ENCODE assay signal across 9 cellular contexts in the genomic region with DNA sequence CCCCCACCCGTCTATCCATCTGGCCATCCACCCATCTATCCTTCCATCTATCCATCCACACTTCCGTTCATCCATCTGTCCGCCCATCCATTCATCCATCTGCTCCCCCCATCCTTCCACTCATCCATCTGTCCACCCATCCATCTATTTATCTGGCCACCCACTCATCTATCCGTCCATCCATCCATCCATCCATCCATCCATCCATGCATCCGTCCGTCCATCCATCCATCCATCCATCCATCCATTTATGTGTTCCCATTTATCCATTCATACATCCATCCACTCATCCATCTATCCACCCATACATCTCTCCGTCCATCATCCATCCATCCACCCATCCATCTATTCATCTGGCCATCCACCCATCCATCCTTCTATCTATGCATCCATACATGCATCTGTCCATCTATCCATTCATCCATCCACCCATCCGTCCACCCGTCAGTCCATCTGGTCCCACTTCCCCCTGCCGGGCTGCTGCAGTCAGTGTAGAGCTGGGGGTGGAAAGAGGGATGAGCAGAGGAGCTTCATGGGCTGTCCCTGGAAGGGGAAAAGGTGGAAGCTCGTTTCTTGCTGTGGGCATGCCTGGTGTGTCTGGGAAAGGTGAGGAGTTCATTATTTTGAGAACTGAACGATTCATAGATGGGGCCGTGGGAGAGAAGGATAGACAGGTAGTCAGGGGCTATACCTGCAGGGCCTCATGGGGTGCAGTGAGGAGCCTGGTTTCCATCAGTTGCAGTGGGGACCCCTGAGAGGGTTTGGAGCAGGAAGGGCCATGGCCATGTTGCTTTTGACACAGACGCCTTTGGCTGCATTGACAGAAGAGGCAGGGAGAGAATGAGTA. TPM values are rescaled to one million over a fixed set of nuclear protein-coding genes. Genes with fewer than 3 reads are reported as not detected.
DNase-seq lines count a peak whose midpoint lies in the region; ATAC-seq and TF ChIP-seq lines count a peak whose summit lies in the region.
"Had no signal": no experiment of that assay in that cellular context is flagged by ENCODE, and none has a peak within 500 bp of the region (broad histone marks: within the 10 kb centered on the region; RNA-seq: fewer than 3 reads in every experiment).

No MANE protein-coding gene starts in this region.

- peaks cover 20 to 42% (median 31%) of the 10 kb centered on the region in 7 donors for H3K4me1 Mint-ChIP-seq in naive thymus-derived CD4-positive, alpha-beta T cell

- H3K36me3 Mint-ChIP-seq in naive thymus-derived CD4-positive, alpha-beta T cell = peaks cover 0 to 3% (median 0%) of the 10 kb centered on the region in 5 donors

- peaks cover 6% of the 10 kb centered on the region for H3K79me2 ChIP-seq in ACC112 (ENCODE audit: control insufficient read depth, insufficient read depth, low read length, unreplicated experiment)

- H3K9me3 ChIP-seq in HUES64 (ENCODE audit: insufficient read depth, low read depth, low read length) = no peaks in the 10 kb centered on the region
- no peaks in the 10 kb centered on the region for H3K9me3 ChIP-seq in naive thymus-derived CD4-positive, alpha-beta T cell (ENCODE audit: control insufficient read depth in 2 of 3, low read length in 3 of 3)

- no peak overlapping the region for H2AFZ ChIP-seq in ACC112 (ENCODE audit: low read length, unreplicated experiment)

- no peak for ATAC-seq in naive thymus-derived CD4-positive, alpha-beta T cell
- no peak for ATAC-seq in sciatic nerve

- no peaks in the 10 kb centered on the region for H3K36me3 ChIP-seq in ACC112 (ENCODE audit: insufficient read depth, low read length)
- H3K36me3 ChIP-seq in HUES64 (ENCODE audit: insufficient read depth, low read length) = no peaks in the 10 kb centered on the region
- H3K36me3 ChIP-seq in naive thymus-derived CD4-positive, alpha-beta T cell (ENCODE audit: control insufficient read depth in 2 of 3, insufficient read depth in 3 of 3, low read length in 3 of 3) = peaks cover 0 to 13% (median 0%) of the 10 kb centered on the region in 3 experiments

- peak overlapping the region; percentile 93 for H3K4me3 ChIP-seq in ACC112 (ENCODE audit: low read depth, low read length)
- H3K4me3 ChIP-seq in HUES64 (ENCODE audit: low read length) = peak overlapping the region; percentile 77
- H3K4me3 ChIP-seq in choroid plexus epithelial cell (ENCODE audit: low read depth, low read length) = peak overlapping the region; percentile 92
- peak overlapping the region; percentile 100 for H3K4me3 ChIP-seq in naive thymus-derived CD4-positive, alpha-beta T cell (ENCODE audit: low read length)

- CTCF ChIA-PET in naive thymus-derived CD4-positive, alpha-beta T cell (lab: Charles Lee) = no interaction called here

- intact Hi-C loops in naive thymus-derived CD4-positive, alpha-beta T cell (cut with micrococcal nuclease) = loop anchor here (5.0 to 10.0 kb wide), 6 partner anchors 433 to 1853 kb away; a partner anchor contains a TSS
- intact Hi-C loops in sciatic nerve (cut with DNase I) = no loop called here

- peak overlapping the region; percentile 43 to 95 (median 85) for H3K27ac Mint-ChIP-seq in naive thymus-derived CD4-positive, alpha-beta T cell

- H3K27ac ChIP-seq in ACC112 (ENCODE audit: low read depth, low read length) (no peak overlapping the region), HUES64 (ENCODE audit: low read depth, low read length) (no peak overlapping the region)
- peak overlapping the region; percentile 98 for H3K27ac ChIP-seq in naive thymus-derived CD4-positive, alpha-beta T cell (ENCODE audit: low read depth, low read length)

- peak overlapping the region; percentile 52 for H3K9ac ChIP-seq in HUES64 (ENCODE audit: low read depth, low read length)

- H3K4me1 ChIP-seq in ACC112 (ENCODE audit: control insufficient read depth, insufficient read depth, low read length, unreplicated experiment) (no peaks in the 10 kb centered on the region), HUES64 (ENCODE audit: insufficient read depth, low read length) (no peaks in the 10 kb centered on the region)
- H3K4me1 ChIP-seq in naive thymus-derived CD4-positive, alpha-beta T cell (ENCODE audit: control insufficient read depth in 2 of 2, insufficient read depth in 2 of 2, low read length in 2 of 2) = peaks cover 8 to 22% of the 10 kb centered on the region in 2 donors

- peak overlapping the region; percentile 56 to 96 (median 86) for H3K4me3 Mint-ChIP-seq in naive thymus-derived CD4-positive, alpha-beta T cell

- H3K27me3 Mint-ChIP-seq in naive thymus-derived CD4-positive, alpha-beta T cell = peaks cover 0 to 18% (median 0%) of the 10 kb centered on the region in 5 donors

- no peaks in the 10 kb centered on the region for H3K27me3 ChIP-seq in ACC112 (ENCODE audit: insufficient read depth, low read length)
- no peaks in the 10 kb centered on the region for H3K27me3 ChIP-seq in HUES64 (ENCODE audit: insufficient read depth, low read length)
- no peaks in the 10 kb centered on the region for H3K27me3 ChIP-seq in naive thymus-derived CD4-positive, alpha-beta T cell (ENCODE audit: control insufficient read depth in 2 of 2, insufficient read depth in 2 of 2, low read length in 2 of 2)

- H3K9me3 Mint-ChIP-seq in naive thymus-derived CD4-positive, alpha-beta T cell = peaks cover 0 to 4% (median 0%) of the 10 kb centered on the region in 11 donors

- POLR2A ChIA-PET in naive thymus-derived CD4-positive, alpha-beta T cell (lab: Charles Lee) = interaction anchor here (1.0 kb wide), 1 partner anchor 10 kb away, joined by 3 read pairs; no protein-coding TSS in a partner anchor

- TF ChIP-seq CTCF in choroid plexus epithelial cell (conservative IDR thresholded peaks at IDR 0.05; ENCODE audit: low read depth, low read length) = no peak

- WGBS in HUES64 = 87% methylated on average over 14 of the region's 14 CpGs

- DNase-seq in choroid plexus epithelial cell (ENCODE audit: low read depth) (no peak), HuH-7 (ENCODE audit: low spot score) (no peak), DMS114 treated with DMSO at 0.1 percent for 48 hours (lab: John Stamatoyannopoulos, UW; ENCODE audit: unreplicated experiment) (no peak), NCI-H345 (lab: John Stamatoyannopoulos, UW) (no peak), sciatic nerve (ENCODE audit: low spot score) (no peak)
- DNase-seq in naive thymus-derived CD4-positive, alpha-beta T cell = no peak

RNA-seq across cellular contexts. Expression of a gene that starts 0.8 kb away (rescaled TPM):
- polyA plus RNA-seq in HUES64 (2013, experiment 1 of 2) = 6.0 TPM
- 14.4 TPM for polyA plus RNA-seq in HUES64 (2013, experiment 2 of 2)
- 1 to 10 TPM; 2.8 to 5.2 (median 3.6) TPM for total RNA-seq in naive thymus-derived CD4-positive, alpha-beta T cell
- 1 to 10 TPM; 8.4 to 9.6 TPM for polyA plus RNA-seq in naive thymus-derived CD4-positive, alpha-beta T cell
- 3.7 TPM for total RNA-seq in sciatic nerve

RNA-seq across cellular contexts. Expression of a gene that starts 1.4 kb away (rescaled TPM):
- polyA plus RNA-seq in HUES64 (2013, experiment 1 of 2) = 15.2 TPM
- 17.6 TPM for polyA plus RNA-seq in HUES64 (2013, experiment 2 of 2)
- total RNA-seq in naive thymus-derived CD4-positive, alpha-beta T cell = 10 to 100 TPM; 26.1 to 49.3 (median 38.4) TPM
- polyA plus RNA-seq in naive thymus-derived CD4-positive, alpha-beta T cell = 100 to 1,000 TPM in 1 of 2 donors, 10 to 100 TPM in 1; 76.8 to 109 TPM
- 35.9 TPM for total RNA-seq in sciatic nerve

RNA-seq across cellular contexts. Expression of a gene that starts 8.4 kb away (rescaled TPM):
- 849 TPM for polyA plus RNA-seq in HUES64 (2013, experiment 1 of 2)
- polyA plus RNA-seq in HUES64 (2013, experiment 2 of 2) = 875 TPM
- 1,000 to 10,000 TPM in 3 of 5 experiments, 100 to 1,000 TPM in 2; 865 to 1,786 (median 1,037) TPM for total RNA-seq in naive thymus-derived CD4-positive, alpha-beta T cell
- polyA plus RNA-seq in naive thymus-derived CD4-positive, alpha-beta T cell = 1,000 to 10,000 TPM; 2,342 to 2,564 TPM
- total RNA-seq in sciatic nerve = 601 TPM

RNA-seq across cellular contexts. Expression of a gene that starts 38.3 kb away (rescaled TPM):
- 66.6 TPM for polyA plus RNA-seq in HUES64 (2013, experiment 1 of 2)
- polyA plus RNA-seq in HUES64 (2013, experiment 2 of 2) = 62.6 TPM
- 100 to 1,000 TPM in 1 of 5 experiments, 10 to 100 TPM in 4; 62.8 to 102 (median 74.8) TPM for total RNA-seq in naive thymus-derived CD4-positive, alpha-beta T cell
- 10 to 100 TPM; 20.0 to 60.0 TPM for polyA plus RNA-seq in naive thymus-derived CD4-positive, alpha-beta T cell
- total RNA-seq in sciatic nerve = 48.8 TPM

RNA-seq across cellular contexts. Expression of a gene that starts 38.8 kb away (rescaled TPM):
- not detected for polyA plus RNA-seq in HUES64 (2013, experiment 1 of 2)
- not detected for polyA plus RNA-seq in HUES64 (2013, experiment 2 of 2)
- under 1 TPM in 1 of 5 experiments, not detected in 4; 0.07 TPM for total RNA-seq in naive thymus-derived CD4-positive, alpha-beta T cell
- not detected for polyA plus RNA-seq in naive thymus-derived CD4-positive, alpha-beta T cell
- total RNA-seq in sciatic nerve = not detected
- total RNA-seq: glomerular endothelial cell had no signal
